In genomic region chr20:39861381-39861780, GRCh38 we compare ENCODE assay signal across 16 cellular contexts.
A peak's percentile ranks its signal among the peaks of the same experiment; 100 is the strongest.
DNase-seq lines count a peak whose midpoint lies in the region; ATAC-seq and TF ChIP-seq lines count a peak whose summit lies in the region.
"Had no signal": no experiment of that assay in that cellular context is flagged by ENCODE, and none has a peak within 500 bp of the region (broad histone marks: within the 10 kb centered on the region; RNA-seq: fewer than 3 reads in every experiment).

No MANE protein-coding gene starts in this region.

- TF ChIP-seq CTCF in epithelial cell of proximal tubule (conservative IDR thresholded peaks at IDR 0.05; ENCODE audit: low read depth, low read length) (no peak), upper lobe of right lung (IDR thresholded peaks at IDR 0.05) (no peak)

- H3K27ac ChIP-seq in upper lobe of right lung, result no peak overlapping the region
- H3K27ac ChIP-seq: colonic mucosa, GM23248, ovary, thoracic aorta had no signal

- ATAC-seq in upper lobe of right lung, result peak; percentile 69

- DNase-seq in NCI-H1105 treated with DMSO at 0.1 percent for 48 hours (lab: John Stamatoyannopoulos, UW) (peak; percentile 83), NCI-H345 treated with DMSO at 0.1 percent for 48 hours (lab: John Stamatoyannopoulos, UW; ENCODE audit: unreplicated experiment) (peak; percentile 87), epithelial cell of proximal tubule (ENCODE audit: low read depth) (peak; percentile 22), upper lobe of right lung (no peak), COLO829 (ENCODE audit: low spot score) (no peak), NCI-H1694 treated with DMSO at 0.1 percent for 48 hours (lab: John Stamatoyannopoulos, UW) (no peak), MV-4-11 (lab: John Stamatoyannopoulos, UW) (no peak)
- DNase-seq: activated CD4-positive, alpha-beta T cell treated with anti-CD3 and anti-CD28 coated beads, Interleukin-2, amount 50 U/mL, for 1 hour; activated naive CD4-positive, alpha-beta T cell treated with Interleukin-2 at 50 U/mL for 16 hours; colonic mucosa; GM23248; NCI-H524 treated with DMSO at 0.1 percent for 48 hours; ovary; SK-N-SH had no signal

- intact Hi-C loops in upper lobe of right lung (cut with DNase I), result no loop called here

- no peaks in the 10 kb centered on the region for H3K27me3 ChIP-seq in upper lobe of right lung
- H3K27me3 ChIP-seq: colonic mucosa, ovary had no signal

- H3K36me3 ChIP-seq in upper lobe of right lung, result no peaks in the 10 kb centered on the region
- H3K36me3 ChIP-seq: colonic mucosa, ovary, thoracic aorta had no signal

- H3K4me3 ChIP-seq in epithelial cell of proximal tubule (ENCODE audit: low read depth, low read length) (no peak overlapping the region), upper lobe of right lung (no peak overlapping the region)
- H3K4me3 ChIP-seq: colonic mucosa, GM23248, ovary, smooth muscle cell, thoracic aorta had no signal

- no peaks in the 10 kb centered on the region for H3K9me3 ChIP-seq in upper lobe of right lung
- H3K9me3 ChIP-seq: colonic mucosa, ovary, SK-N-SH, thoracic aorta had no signal

- H3K4me1 ChIP-seq in upper lobe of right lung, result no peaks in the 10 kb centered on the region
- H3K4me1 ChIP-seq: colonic mucosa had no signal

Comparison
In these comparisons a context has a peak if more than half of its experiments do, and no peak if none do; other contexts are left out.
1. DNase-seq: peak in NCI-H1105 treated with DMSO at 0.1 percent for 48 hours (single experiment), NCI-H345 treated with DMSO at 0.1 percent for 48 hours (single experiment) and epithelial cell of proximal tubule (single experiment); none in upper lobe of right lung (single experiment), COLO829 (single experiment), NCI-H1694 treated with DMSO at 0.1 percent for 48 hours (single experiment) and MV-4-11 (single experiment).